In the genomic region with DNA sequence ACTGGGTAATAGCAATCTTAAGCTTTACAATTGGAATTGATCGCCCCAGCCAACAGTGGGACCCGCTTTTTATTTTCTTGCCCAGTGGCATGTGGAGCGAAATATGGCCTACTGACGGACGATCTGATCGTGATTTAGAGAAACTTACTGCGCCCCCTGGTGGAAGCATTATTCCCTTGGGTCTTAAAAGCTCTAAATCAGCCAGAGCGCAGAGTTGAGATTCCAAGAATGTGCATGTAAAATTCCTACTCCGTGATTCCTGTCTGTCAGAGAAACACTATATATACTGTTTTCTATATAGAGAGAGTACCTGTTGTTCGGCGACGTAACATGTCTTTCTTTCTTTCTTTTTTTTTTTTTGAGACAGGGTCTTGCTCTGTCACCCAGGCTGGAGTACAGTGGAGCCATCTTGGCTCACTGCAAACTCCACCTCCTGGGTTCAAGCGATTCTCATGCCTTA, we compare ENCODE assay signal across 8 cellular contexts. TPM values are rescaled to one million over a fixed set of nuclear protein-coding genes. Genes with fewer than 3 reads are reported as not detected.
DNase-seq lines count a peak whose midpoint lies in the region; ATAC-seq and TF ChIP-seq lines count a peak whose summit lies in the region.

No MANE protein-coding gene starts in this region.

- H3K27ac Mint-ChIP-seq in neural progenitor cell: no peak overlapping the region

- H3K9me3 ChIP-seq in PC-9 (ENCODE audit: insufficient read depth, low read depth) (no peaks in the 10 kb centered on the region), neural progenitor cell (ENCODE audit: low read depth) (no peaks in the 10 kb centered on the region)

- H3K36me3 Mint-ChIP-seq in activated T-cell treated with anti-CD3 and anti-CD28 coated beads, Interleukin-2, amount 50 U/mL, for 4 hours (ENCODE audit: insufficient read depth): no peaks in the 10 kb centered on the region
- no peaks in the 10 kb centered on the region for H3K36me3 Mint-ChIP-seq in neural progenitor cell

- H4K20me1 ChIP-seq in PC-9 (ENCODE audit: insufficient read depth): no peaks in the 10 kb centered on the region
- H4K20me1 ChIP-seq in neural progenitor cell (ENCODE audit: low read depth): peaks cover 7% of the 10 kb centered on the region

- H3K79me2 ChIP-seq in PC-9 (ENCODE audit: low read depth): peaks cover 13% of the 10 kb centered on the region
- H3K79me2 ChIP-seq in neural progenitor cell (ENCODE audit: low read depth): peaks cover 16% of the 10 kb centered on the region

- peak; percentile 52 for DNase-seq in Caki2 (ENCODE audit: low read depth)
- DNase-seq in Kasumi-1 (lab: John Stamatoyannopoulos, UW): peak; percentile 88 to 91
- peak; percentile 75 to 80 for DNase-seq in PC-9
- peak; percentile 84 for DNase-seq in activated T-cell treated with anti-CD3 and anti-CD28 coated beads, Interleukin-2, amount 50 U/mL, for 4 hours
- peak; percentile 93 for DNase-seq in fibroblast of mammary gland (ENCODE audit: low read depth)
- peak; percentile 97 for DNase-seq in neural progenitor cell (ENCODE audit: low spot score)
- peak; percentile 92 for DNase-seq in stimulated activated naive CD8-positive, alpha-beta T cell treated with anti-CD3 and anti-CD28 coated beads, Interleukin-15, Interleukin-2, amounts not matched to agents 100 U/mL and 50 U/mL, for 24 hours

- H3F3A ChIP-seq in PC-9 (ENCODE audit: insufficient read depth, low read depth): peaks cover 36% of the 10 kb centered on the region; the same call in 1 of the 2 replicates
- peaks cover 22% of the 10 kb centered on the region for H3F3A ChIP-seq in neural progenitor cell (ENCODE audit: low read depth)

- H3K4me3 ChIP-seq in PC-9 (peak overlapping the region; percentile 4; the same call in 1 of the 2 replicates), fibroblast of mammary gland (ENCODE audit: control insufficient read depth, low read depth, low read length) (no peak overlapping the region), neural progenitor cell (no peak overlapping the region)

- POLR2A ChIA-PET in PC-9 (lab: Charles Lee; ENCODE audit: unreplicated experiment): interaction anchor here (0.6 to 0.8 kb wide), 5 partner anchors 41 to 1743 kb away, joined by 3 to 16 read pairs (median 3); no protein-coding TSS in a partner anchor

- CTCF ChIA-PET in PC-9 (lab: Charles Lee): interaction anchor here (0.5 to 4.9 kb wide), 18 partner anchors 9 to 975 kb away, joined by 3 to 102 read pairs (median 4); partner anchors contain the start of genes CDC42EP2 and POLA2

- H3K27me3 Mint-ChIP-seq in activated T-cell treated with anti-CD3 and anti-CD28 coated beads, Interleukin-2, amount 50 U/mL, for 4 hours (ENCODE audit: low read depth): no peaks in the 10 kb centered on the region
- peaks cover 5% of the 10 kb centered on the region for H3K27me3 Mint-ChIP-seq in neural progenitor cell (ENCODE audit: insufficient read depth, low read depth)

- H3K27me3 ChIP-seq in PC-9 (ENCODE audit: insufficient read depth, low read depth) (no peaks in the 10 kb centered on the region), neural progenitor cell (peaks cover 7% of the 10 kb centered on the region)

- H3K9me2 ChIP-seq in PC-9 (ENCODE audit: insufficient read depth): no peaks in the 10 kb centered on the region

- no TSS peak for BruUV-seq in PC-9 (replicated peaks; lab: Mats Ljungman, UMichigan)

- ATAC-seq in activated T-cell treated with anti-CD3 and anti-CD28 coated beads, Interleukin-2, amount 50 U/mL, for 4 hours: no peak
- ATAC-seq in stimulated activated naive CD8-positive, alpha-beta T cell treated with anti-CD3 and anti-CD28 coated beads, Interleukin-15, Interleukin-2, amounts not matched to agents 100 U/mL and 50 U/mL, for 24 hours: peak; percentile 25
- no peak for ATAC-seq in GM21381 (IDR thresholded peaks at IDR 0.05; ENCODE audit: unreplicated experiment)

- peak overlapping the region; percentile 63 for H3K4me3 Mint-ChIP-seq in activated T-cell treated with anti-CD3 and anti-CD28 coated beads, Interleukin-2, amount 50 U/mL, for 4 hours
- peak overlapping the region; percentile 10 for H3K4me3 Mint-ChIP-seq in neural progenitor cell

- TF ChIP-seq CTCF in PC-9 (conservative IDR thresholded peaks at IDR 0.05) (peak; percentile 94), fibroblast of mammary gland (conservative IDR thresholded peaks at IDR 0.05; ENCODE audit: control insufficient read depth, insufficient read depth, low read depth, low read length) (peak; percentile 74), neural progenitor cell (IDR thresholded peaks at IDR 0.05) (peak; percentile 82)

- H3K4me2 ChIP-seq in PC-9 (peak overlapping the region; percentile 67), neural progenitor cell (no peak overlapping the region)

- H3K4me1 ChIP-seq in PC-9 (replicated peaks; ENCODE audit: insufficient read depth) (peaks cover 13% of the 10 kb centered on the region), neural progenitor cell (no peaks in the 10 kb centered on the region)

- H3K4me1 Mint-ChIP-seq in activated T-cell treated with anti-CD3 and anti-CD28 coated beads, Interleukin-2, amount 50 U/mL, for 4 hours (ENCODE audit: low read depth): peaks cover 13% of the 10 kb centered on the region
- peaks cover 12% of the 10 kb centered on the region for H3K4me1 Mint-ChIP-seq in neural progenitor cell

- peak overlapping the region; percentile 26; the same call in 1 of the 2 replicates for H3K27ac ChIP-seq in PC-9
- no peak overlapping the region for H3K27ac ChIP-seq in neural progenitor cell

- H3K9ac ChIP-seq in neural progenitor cell: no peak overlapping the region

- H2AFZ ChIP-seq in PC-9 (peak overlapping the region; percentile 71), neural progenitor cell (replicated peaks) (no peak overlapping the region)

- in situ Hi-C loops in Caki2 (cut with HindIII; ENCODE audit: low pct_unique_long_range_greater_than_20kb, low sequenced_read_pairs): no loop called here

- no peaks in the 10 kb centered on the region for H3K9me3 Mint-ChIP-seq in activated T-cell treated with anti-CD3 and anti-CD28 coated beads, Interleukin-2, amount 50 U/mL, for 4 hours
- no peaks in the 10 kb centered on the region for H3K9me3 Mint-ChIP-seq in neural progenitor cell

- H3K36me3 ChIP-seq in PC-9 (ENCODE audit: low read depth) (no peaks in the 10 kb centered on the region), neural progenitor cell (no peaks in the 10 kb centered on the region)

- intact Hi-C loops in PC-9 (cut with micrococcal nuclease; ENCODE audit: unreplicated experiment): loop anchor here (1.0 to 5.0 kb wide), 4 partner anchors 13 to 218 kb away; partner anchors contain the start of gene TM7SF2

RNA-seq across cellular contexts. Expression of gene DPF2, which starts 3.7 kb away (rescaled TPM):
- total RNA-seq in Caki2 (2014; rRNA removed; shearing (Covaris generic); ENCODE audit: low replicate concordance): 29.8 and 61.4 TPM in 2 replicates
- total RNA-seq in PC-9 (2021) (75.6 and 80.6 TPM in 2 replicates), neural progenitor cell (ENCODE audit: low replicate concordance) (63.3 and 72.1 TPM in 2 replicates)
- 10 to 100 TPM; 56.7 to 59.1 (median 58.0) TPM for total RNA-seq in activated T-cell treated with anti-CD3 and anti-CD28 coated beads, Interleukin-2, amount 50 U/mL, for 4 hours

RNA-seq across cellular contexts. Expression of gene CDC42EP2, which starts 15.3 kb away (rescaled TPM):
- total RNA-seq in Caki2 (2014; rRNA removed; shearing (Covaris generic); ENCODE audit: low replicate concordance): 4.6 TPM in 1 of 2 replicates, not detected in the other
- total RNA-seq in PC-9 (2021): 17.8 and 20.8 TPM in 2 replicates
- total RNA-seq in activated T-cell treated with anti-CD3 and anti-CD28 coated beads, Interleukin-2, amount 50 U/mL, for 4 hours: 1 to 10 TPM; 1.3 to 1.9 (median 1.6) TPM
- 0.11 and 0.87 TPM in 2 replicates for total RNA-seq in neural progenitor cell (ENCODE audit: low replicate concordance)

RNA-seq across cellular contexts. Expression of gene TIGD3, which starts 24.6 kb away (rescaled TPM):
- total RNA-seq in Caki2 (2014; rRNA removed; shearing (Covaris generic); ENCODE audit: low replicate concordance): 0.23 and 1.5 TPM in 2 replicates
- total RNA-seq in PC-9 (2021) (1.7 and 1.8 TPM in 2 replicates), neural progenitor cell (ENCODE audit: low replicate concordance) (2.5 and 4.3 TPM in 2 replicates)
- under 1 TPM; 0.46 to 0.66 (median 0.50) TPM for total RNA-seq in activated T-cell treated with anti-CD3 and anti-CD28 coated beads, Interleukin-2, amount 50 U/mL, for 4 hours

RNA-seq across cellular contexts. Expression of gene SLC25A45, which starts 52.5 kb away (rescaled TPM):
- total RNA-seq in Caki2 (2014; rRNA removed; shearing (Covaris generic); ENCODE audit: low replicate concordance): 1.1 and 2.3 TPM in 2 replicates
- total RNA-seq in PC-9 (2021): 9.5 and 9.8 TPM in 2 replicates
- 10 to 100 TPM in 1 of 3 donors, 1 to 10 TPM in 2; 7.0 to 11.1 (median 9.5) TPM for total RNA-seq in activated T-cell treated with anti-CD3 and anti-CD28 coated beads, Interleukin-2, amount 50 U/mL, for 4 hours
- total RNA-seq in neural progenitor cell (ENCODE audit: low replicate concordance): 0.47 and 1.2 TPM in 2 replicates

RNA-seq across cellular contexts. Expression of gene FRMD8, which starts 56.5 kb away (rescaled TPM):
- 24.8 and 35.5 TPM in 2 replicates for total RNA-seq in Caki2 (2014; rRNA removed; shearing (Covaris generic); ENCODE audit: low replicate concordance)
- 32.4 and 48.9 TPM in 2 replicates for total RNA-seq in PC-9 (2021)
- 10 to 100 TPM; 43.0 to 49.2 (median 44.9) TPM for total RNA-seq in activated T-cell treated with anti-CD3 and anti-CD28 coated beads, Interleukin-2, amount 50 U/mL, for 4 hours
- 5.8 and 28.3 TPM in 2 replicates for total RNA-seq in neural progenitor cell (ENCODE audit: low replicate concordance)
